In genomic region chr2:59850554-59850953, GRCh38 we compare ENCODE assay signal across 17 cellular contexts.
DNase-seq lines count a peak whose midpoint lies in the region; ATAC-seq and TF ChIP-seq lines count a peak whose summit lies in the region.
"Had no signal": no experiment of that assay in that cellular context is flagged by ENCODE, and none has a peak within 500 bp of the region (broad histone marks: within the 10 kb centered on the region; RNA-seq: fewer than 3 reads in every experiment).

No MANE protein-coding gene starts in this region.

- TF ChIP-seq RAD21 in neural cell (conservative IDR thresholded peaks at IDR 0.05) = peak; percentile 39

- TF ChIP-seq EP300 in neural cell (conservative IDR thresholded peaks at IDR 0.05; ENCODE audit: poor library complexity, severe bottlenecking) = peak; percentile 42

- H3K27ac Mint-ChIP-seq in neural progenitor cell = no peak overlapping the region
- H3K27ac Mint-ChIP-seq: CD4-positive, CD25-positive, alpha-beta regulatory T cell; CD8-positive, alpha-beta T cell; GM23338; H9 had no signal

- H3K4me3 ChIP-seq in neural cell (ENCODE audit: low read length) (no peak overlapping the region), neural progenitor cell (no peak overlapping the region), spleen (no peak overlapping the region)
- H3K4me3 ChIP-seq: BLaER1, GM23338 had no signal

- H3K27me3 Mint-ChIP-seq in neural progenitor cell (ENCODE audit: insufficient read depth, low read depth) = peaks cover 7% of the 10 kb centered on the region
- H3K27me3 Mint-ChIP-seq: CD4-positive, CD25-positive, alpha-beta regulatory T cell had no signal

- peaks cover 27% of the 10 kb centered on the region for H3K4me1 Mint-ChIP-seq in neural progenitor cell
- H3K4me1 Mint-ChIP-seq: CD4-positive, CD25-positive, alpha-beta regulatory T cell had no signal

- H3K36me3 ChIP-seq in neural cell (ENCODE audit: insufficient read depth, low read length) (no peaks in the 10 kb centered on the region), neural progenitor cell (no peaks in the 10 kb centered on the region), spleen (no peaks in the 10 kb centered on the region)
- H3K36me3 ChIP-seq: BLaER1 had no signal

- intact Hi-C loops in spleen (cut with DNase I; ENCODE audit: low total_unique reads) = no loop called here

- H3K9me3 Mint-ChIP-seq in neural progenitor cell = peaks cover 5% of the 10 kb centered on the region
- H3K9me3 Mint-ChIP-seq: CD8-positive, alpha-beta T cell; GM23338; H9 had no signal

- H3K27me3 ChIP-seq in neural cell (ENCODE audit: insufficient read depth, low read depth, low read length) = no peaks in the 10 kb centered on the region
- no peaks in the 10 kb centered on the region for H3K27me3 ChIP-seq in neural progenitor cell
- no peaks in the 10 kb centered on the region for H3K27me3 ChIP-seq in spleen (replicated peaks in 1 of 7)
- H3K27me3 ChIP-seq: BLaER1 had no signal

- H2AFZ ChIP-seq in neural cell (ENCODE audit: low read depth, low read length) (no peak overlapping the region), neural progenitor cell (replicated peaks) (no peak overlapping the region)
- H2AFZ ChIP-seq: GM23338 had no signal

- no peak for ATAC-seq in HG03378 (IDR thresholded peaks at IDR 0.05; ENCODE audit: unreplicated experiment)
- ATAC-seq: CD8-positive, alpha-beta T cell; GM23338; HCT116 had no signal

- 73 to 90% (median 85%) methylated on average over 6 of the region's 6 CpGs for WGBS in spleen, 5 donors

- H3K4me1 ChIP-seq in neural progenitor cell (peaks cover 12% of the 10 kb centered on the region), spleen (no peaks in the 10 kb centered on the region)
- H3K4me1 ChIP-seq: Caco-2 had no signal

- H3K79me2 ChIP-seq in neural cell (replicated peaks; ENCODE audit: insufficient read depth, low read length) (no peaks in the 10 kb centered on the region), neural progenitor cell (ENCODE audit: low read depth) (no peaks in the 10 kb centered on the region)

- H3F3A ChIP-seq in neural cell (ENCODE audit: insufficient read depth, low read length, poor library complexity, severe bottlenecking) (peaks cover 5% of the 10 kb centered on the region), neural progenitor cell (ENCODE audit: low read depth) (peaks cover 13% of the 10 kb centered on the region)

- no peaks in the 10 kb centered on the region for H3K9me2 ChIP-seq in neural cell (ENCODE audit: insufficient read depth, low read length)

- H3K36me3 Mint-ChIP-seq in neural progenitor cell = no peaks in the 10 kb centered on the region
- H3K36me3 Mint-ChIP-seq: CD4-positive, CD25-positive, alpha-beta regulatory T cell; CD8-positive, alpha-beta T cell had no signal

- TF ChIP-seq CTCF in neural cell (IDR thresholded peaks at IDR 0.05; ENCODE audit: poor library complexity, severe bottlenecking) = no peak
- TF ChIP-seq CTCF in neural progenitor cell (IDR thresholded peaks at IDR 0.05) = no peak
- TF ChIP-seq CTCF in spleen (IDR thresholded peaks at IDR 0.05 in 8 of 11, conservative IDR thresholded peaks at IDR 0.05 in 3 of 11) = no peak

- DNase-seq in NAMALWA (ENCODE audit: low spot score) (peak; percentile 34), NCI-H526 treated with DMSO at 0.1 percent for 48 hours (lab: John Stamatoyannopoulos, UW) (peak; percentile 94), neural progenitor cell (ENCODE audit: low spot score) (no peak), spleen (no peak)
- DNase-seq: Caco-2; CD4-positive, CD25-positive, alpha-beta regulatory T cell; CD8-positive, alpha-beta T cell; DMS153; EL; GDM1; H9 had no signal

- H3K27ac ChIP-seq in neural cell (ENCODE audit: low read length) = peak overlapping the region; percentile 79
- H3K27ac ChIP-seq in neural progenitor cell = no peak overlapping the region
- H3K27ac ChIP-seq in spleen = no peak overlapping the region
- H3K27ac ChIP-seq: BLaER1, C4-2B had no signal

- H4K20me1 ChIP-seq in neural cell (ENCODE audit: insufficient read depth) (no peaks in the 10 kb centered on the region), neural progenitor cell (ENCODE audit: low read depth) (no peaks in the 10 kb centered on the region)
- H4K20me1 ChIP-seq: BLaER1 had no signal

- H3K4me3 Mint-ChIP-seq in neural progenitor cell = no peak overlapping the region
- H3K4me3 Mint-ChIP-seq: CD4-positive, CD25-positive, alpha-beta regulatory T cell; CD8-positive, alpha-beta T cell; GM23338; H9 had no signal

- H3K9ac ChIP-seq in neural cell (ENCODE audit: low read length) = peak overlapping the region; percentile 47
- H3K9ac ChIP-seq in neural progenitor cell = no peak overlapping the region
- H3K9ac ChIP-seq: BLaER1 had no signal

- H3K9me3 ChIP-seq in neural cell (ENCODE audit: low read length) = no peaks in the 10 kb centered on the region
- no peaks in the 10 kb centered on the region for H3K9me3 ChIP-seq in neural progenitor cell (ENCODE audit: low read depth)
- no peaks in the 10 kb centered on the region for H3K9me3 ChIP-seq in spleen
- H3K9me3 ChIP-seq: BLaER1, Caco-2 had no signal

- no peak for TF ChIP-seq POLR2A in spleen (IDR thresholded peaks at IDR 0.05)

- H3K4me2 ChIP-seq in neural cell (ENCODE audit: low read length) (peak overlapping the region; percentile 31), neural progenitor cell (no peak overlapping the region)
- H3K4me2 ChIP-seq: BLaER1, GM23338 had no signal

TF ChIP-seq in neural cell, 6 proteins besides CTCF, POLR2A, EP300 and RAD21:
- TF ChIP-seq EZH2 (IDR thresholded peaks at IDR 0.05; ENCODE audit: borderline replicate concordance, insufficient read depth, low read length, poor library complexity, severe bottlenecking) (no peak), REST (IDR thresholded peaks at IDR 0.05; ENCODE audit: borderline replicate concordance) (no peak), SMC3 (conservative IDR thresholded peaks at IDR 0.05; ENCODE audit: poor library complexity) (peak; percentile 22), POLR2AphosphoS5 (IDR thresholded peaks at IDR 0.05) (no peak), MXI1 (conservative IDR thresholded peaks at IDR 0.05; ENCODE audit: poor library complexity, severe bottlenecking) (no peak), TAF1 (IDR thresholded peaks at IDR 0.05; ENCODE audit: low read depth) (no peak)

Comparison
In these comparisons a context has a peak if more than half of its experiments do, and no peak if none do; other contexts are left out.
1. DNase-seq: peak in NAMALWA (single experiment) and NCI-H526 treated with DMSO at 0.1 percent for 48 hours (single experiment); none in neural progenitor cell (single experiment) and spleen (single experiment).